Comparison of ENCODE assay signal across 9 cellular contexts in genomic region chr9:129225201-129225778, GRCh38. TPM values are rescaled to one million over a fixed set of nuclear protein-coding genes. Genes with fewer than 3 reads are reported as not detected.
DNase-seq lines count a peak whose midpoint lies in the region; ATAC-seq, FAIRE-seq and TF ChIP-seq lines count a peak whose summit lies in the region.
"Had no signal": no experiment of that assay in that cellular context is flagged by ENCODE, and none has a peak within 500 bp of the region (broad histone marks: within the 10 kb centered on the region; RNA-seq: fewer than 3 reads in every experiment).

No MANE protein-coding gene starts in this region.

- POLR2A ChIA-PET in activated CD4-positive, alpha-beta T cell treated with anti-CD3 and anti-CD28 coated beads, Interleukin-2, amount 10 ng/mL, durations not matched to agents 7 days and 5 days (lab: Charles Lee) = interaction anchor here (0.7 kb wide), 1 partner anchor 18 kb away, joined by 4 read pairs; no protein-coding TSS in a partner anchor
- POLR2A ChIA-PET in HepG2 (lab: Yijun Ruan, JAX) = no interaction called here

- no peaks in the 10 kb centered on the region for H3K36me3 Mint-ChIP-seq in activated CD4-positive, alpha-beta T cell treated with anti-CD3 and anti-CD28 coated beads, Interleukin-2, amount 10 ng/mL, durations not matched to agents 7 days and 5 days (ENCODE audit: low read depth)
- no peaks in the 10 kb centered on the region for H3K36me3 Mint-ChIP-seq in brain

- no peaks in the 10 kb centered on the region for H3K79me2 ChIP-seq in HepG2 (ENCODE audit: insufficient read depth, low read length)

- H3K4me3 Mint-ChIP-seq in activated CD4-positive, alpha-beta T cell treated with anti-CD3 and anti-CD28 coated beads, Interleukin-2, amount 10 ng/mL, durations not matched to agents 7 days and 5 days = no peak overlapping the region
- no peak overlapping the region for H3K4me3 Mint-ChIP-seq in brain

- in situ Hi-C loops in HepG2 (cut with HindIII; ENCODE audit: extremely low pct_ligation_motif_present, low pct_unique_long_range_greater_than_20kb) = loop anchor here (5.0 kb wide), 1 partner anchor 52 kb away; no protein-coding TSS in a partner anchor

- H4K20me1 ChIP-seq in HepG2 (ENCODE audit: insufficient read depth, low read length) = no peaks in the 10 kb centered on the region

- H3K36me3 ChIP-seq in HepG2 (replicated peaks in 1 of 2; ENCODE audit: control insufficient read depth in 1 of 2, insufficient read depth in 2 of 2, low read length in 2 of 2) = no peaks in the 10 kb centered on the region
- no peaks in the 10 kb centered on the region for H3K36me3 ChIP-seq in subcutaneous abdominal adipose tissue (ENCODE audit: control insufficient read depth in 5 of 5, insufficient read depth in 5 of 5, low read length in 5 of 5)

- TF ChIP-seq CTCF in brain (conservative IDR thresholded peaks at IDR 0.05) (no peak), HepG2 (CRISPR knock-in tag; IDR thresholded peaks at IDR 0.05) (no peak)

- H3K4me3 ChIP-seq in HepG2 (replicated peaks in 1 of 3; ENCODE audit: insufficient read depth in 1 of 3, low read depth in 2 of 3, low read length in 3 of 3) (no peak overlapping the region), subcutaneous abdominal adipose tissue (ENCODE audit: low read depth in 1 of 5, low read length in 5 of 5) (no peak overlapping the region)

- no peak for TF ChIP-seq POLR2A in HepG2 (IDR thresholded peaks at IDR 0.05; ENCODE audit: insufficient read depth in 1 of 2, low read depth in 2 of 2, low read length in 2 of 2)

- TF ChIP-seq EP300 in HepG2 (IDR thresholded peaks at IDR 0.05; ENCODE audit: low read depth in 2 of 2, low read length in 2 of 2) (no peak), HepG2 (CRISPR knock-in tag; IDR thresholded peaks at IDR 0.05; ENCODE audit: borderline replicate concordance) (no peak)

- FAIRE-seq in HepG2 (lab: Jason Lieb, UNC) = no peak

- no peaks in the 10 kb centered on the region for H3K9me3 ChIP-seq in HepG2 (ENCODE audit: low read length)
- H3K9me3 ChIP-seq in subcutaneous abdominal adipose tissue (ENCODE audit: control insufficient read depth in 5 of 5, low read length in 5 of 5) = no peaks in the 10 kb centered on the region

- TF ChIP-seq RAD21 in HepG2 (CRISPR knock-in tag; IDR thresholded peaks at IDR 0.05) = no peak

- H3K27ac ChIP-seq in HepG2 (ENCODE audit: extremely low read length, insufficient read depth, low read length) = no peak overlapping the region
- peak overlapping the region; percentile 41 for H3K27ac ChIP-seq in subcutaneous abdominal adipose tissue (ENCODE audit: low read depth, low read length)

- peaks cover 16% of the 10 kb centered on the region for H3K4me1 ChIP-seq in HepG2 (ENCODE audit: insufficient read depth, low read length)
- H3K4me1 ChIP-seq in subcutaneous abdominal adipose tissue (ENCODE audit: control insufficient read depth in 5 of 5, insufficient read depth in 5 of 5, low read length in 5 of 5) = peaks cover 0 to 17% (median 9%) of the 10 kb centered on the region in 5 donors

- ATAC-seq in HepG2 (no peak), HG02884 (IDR thresholded peaks at IDR 0.05; ENCODE audit: unreplicated experiment) (no peak)

- H3K9ac ChIP-seq in HepG2 (ENCODE audit: insufficient read depth, low read depth, low read length) (no peak overlapping the region), subcutaneous abdominal adipose tissue (ENCODE audit: low read length in 5 of 5) (peak overlapping the region in 1 of 5 donors; percentile 47)

- CTCF ChIA-PET in activated CD4-positive, alpha-beta T cell treated with anti-CD3 and anti-CD28 coated beads, Interleukin-2, amount 10 ng/mL, durations not matched to agents 7 days and 5 days (lab: Charles Lee) = interaction anchor here (1.2 to 1.3 kb wide), 2 partner anchors 13 to 125 kb away, joined by 3 read pairs; no protein-coding TSS in a partner anchor
- CTCF ChIA-PET in HepG2 (lab: Yijun Ruan, JAX; ENCODE audit: low intra/inter-chr PET ratio, low total read pairs) = no interaction called here

- no peaks in the 10 kb centered on the region for H3K27me3 Mint-ChIP-seq in activated CD4-positive, alpha-beta T cell treated with anti-CD3 and anti-CD28 coated beads, Interleukin-2, amount 10 ng/mL, durations not matched to agents 7 days and 5 days
- H3K27me3 Mint-ChIP-seq in brain = no peaks in the 10 kb centered on the region

- peak overlapping the region; percentile 85 for H3K27ac Mint-ChIP-seq in activated CD4-positive, alpha-beta T cell treated with anti-CD3 and anti-CD28 coated beads, Interleukin-2, amount 10 ng/mL, durations not matched to agents 7 days and 5 days
- peak overlapping the region; percentile 16 to 78 (median 58) for H3K27ac Mint-ChIP-seq in brain

- H3K27me3 ChIP-seq in HepG2 (ENCODE audit: control insufficient read depth in 1 of 2, insufficient read depth in 2 of 2, low read length in 2 of 2) (peaks cover 2 to 29% of the 10 kb centered on the region in 2 experiments; a peak in 2 of 5 replicates), subcutaneous abdominal adipose tissue (ENCODE audit: control insufficient read depth in 5 of 5, insufficient read depth in 4 of 5, low read length in 5 of 5) (peaks cover 0 to 3% (median 0%) of the 10 kb centered on the region in 5 donors)

- WGBS in HepG2 (ENCODE audit: low lambda C conversion rate) = 32% methylated on average over 6 of the region's 6 CpGs

- no peak for DNase-seq in activated CD4-positive, alpha-beta T cell treated with anti-CD3 and anti-CD28 coated beads, Interleukin-2, amount 10 ng/mL, durations not matched to agents 7 days and 5 days
- DNase-seq in activated CD4-positive, alpha-beta T cell treated with anti-CD3 and anti-CD28 coated beads for 4 hours = no peak
- DNase-seq in HepG2 (ENCODE audit: low spot score) (no peak), DMS53 treated with DMSO at 0.1 percent for 48 hours (lab: John Stamatoyannopoulos, UW; ENCODE audit: unreplicated experiment) (no peak), AG08396 (ENCODE audit: low spot score) (no peak)
- DNase-seq: T1000 had no signal

- no TSS peak for BruUV-seq in HepG2 (replicated peaks; lab: Mats Ljungman, UMichigan)

- no peak overlapping the region for H3K4me2 ChIP-seq in HepG2 (ENCODE audit: low read depth, low read length)

- no peaks in the 10 kb centered on the region for H3K9me3 Mint-ChIP-seq in activated CD4-positive, alpha-beta T cell treated with anti-CD3 and anti-CD28 coated beads, Interleukin-2, amount 10 ng/mL, durations not matched to agents 7 days and 5 days
- H3K9me3 Mint-ChIP-seq in brain = no peaks in the 10 kb centered on the region

- intact Hi-C loops in HepG2 (cut with micrococcal nuclease; ENCODE audit: unreplicated experiment) = no loop called here

- H3K4me1 Mint-ChIP-seq in activated CD4-positive, alpha-beta T cell treated with anti-CD3 and anti-CD28 coated beads, Interleukin-2, amount 10 ng/mL, durations not matched to agents 7 days and 5 days = peaks cover 50% of the 10 kb centered on the region
- peaks cover 35% of the 10 kb centered on the region for H3K4me1 Mint-ChIP-seq in brain

- H2AFZ ChIP-seq in HepG2 (ENCODE audit: low read length) = no peak overlapping the region

TF ChIP-seq in HepG2, 621 proteins besides CTCF, POLR2A, EP300 and RAD21:
- TF ChIP-seq ZNF121 (CRISPR knock-in tag; IDR thresholded peaks at IDR 0.05) (peak; percentile 53; the same call in 1 of the 2 replicates), SMC3 (IDR thresholded peaks at IDR 0.05; ENCODE audit: low read length) (no peak)

RNA-seq across cellular contexts. Expression of gene IER5L, which starts 47.2 kb away (rescaled TPM):
- total RNA-seq in activated CD4-positive, alpha-beta T cell treated with anti-CD3 and anti-CD28 coated beads, Interleukin-2, amount 10 ng/mL, durations not matched to agents 7 days and 5 days = 1 to 10 TPM; 1.8 to 2.3 TPM
- polyA plus RNA-seq in brain (ENCODE audit: insufficient read depth, low read depth, low replicate concordance) (9.6 TPM), HepG2 (2011; rRNA removed) (1.8 and 3.6 TPM in 2 replicates)
- 2.5 and 3.3 TPM in 2 replicates for total RNA-seq in HepG2 (2016; rRNA removed; fragmentation: Illumina TruSeq; extraction: Trizol)
- 2.4 and 2.5 TPM in 2 replicates for total RNA-seq in HepG2 (2016; cell fraction: cytosol; rRNA removed; fragmentation: Illumina TruSeq; extraction: Trizol; ENCODE audit: low read depth)
- total RNA-seq in HepG2 (2016; cell fraction: insoluble cytoplasmic fraction; rRNA removed; fragmentation: Illumina TruSeq; extraction: Trizol) = 2.6 and 3.2 TPM in 2 replicates
- 2.0 and 2.7 TPM in 2 replicates for total RNA-seq in HepG2 (2016; cell fraction: membrane; rRNA removed; fragmentation: Illumina TruSeq; extraction: Trizol)
- 0.84 and 1.2 TPM in 2 replicates for total RNA-seq in HepG2 (2016; cell fraction: nucleus; rRNA removed; fragmentation: Illumina TruSeq; extraction: Trizol)
- 2.1 and 3.1 TPM in 2 replicates for polyA plus RNA-seq in HepG2 (2011; cell fraction: cytosol; rRNA removed)
- 4.4 and 4.5 TPM in 2 replicates for polyA plus RNA-seq in HepG2 (2011; cell fraction: nucleus; rRNA removed)
- polyA plus RNA-seq in HepG2 (2012) = 1.5 and 2.6 TPM in 2 replicates
- 0.59 and 0.61 TPM in 2 replicates for polyA plus RNA-seq in HepG2 (2016; cell fraction: cytosol; fragmentation: Illumina TruSeq; extraction: Trizol; ENCODE audit: low read depth)
- polyA plus RNA-seq in HepG2 (2016; cell fraction: insoluble cytoplasmic fraction; fragmentation: Illumina TruSeq; extraction: Trizol; ENCODE audit: low read depth) = 2.2 and 2.5 TPM in 2 replicates
- polyA plus RNA-seq in HepG2 (2016; cell fraction: membrane; fragmentation: Illumina TruSeq; extraction: Trizol; ENCODE audit: low read depth) = 0.52 and 0.74 TPM in 2 replicates
- polyA plus RNA-seq in HepG2 (2016; cell fraction: nucleus; fragmentation: Illumina TruSeq; extraction: Trizol; ENCODE audit: insufficient read depth, low read depth) = 1.3 and 2.1 TPM in 2 replicates
- 5.5 and 12.0 TPM in 2 replicates for polyA minus RNA-seq in HepG2 (2011; rRNA and poly(A)+ RNA removed; ENCODE audit: low replicate concordance)
- 5.6 and 6.2 TPM in 2 replicates for polyA minus RNA-seq in HepG2 (2011; cell fraction: cytosol; rRNA and poly(A)+ RNA removed)
- 1.2 and 1.9 TPM in 2 replicates for polyA minus RNA-seq in HepG2 (2011; cell fraction: nucleus; rRNA and poly(A)+ RNA removed)
